Comparison of ENCODE assay signal across 29 cellular contexts in the genomic region with DNA sequence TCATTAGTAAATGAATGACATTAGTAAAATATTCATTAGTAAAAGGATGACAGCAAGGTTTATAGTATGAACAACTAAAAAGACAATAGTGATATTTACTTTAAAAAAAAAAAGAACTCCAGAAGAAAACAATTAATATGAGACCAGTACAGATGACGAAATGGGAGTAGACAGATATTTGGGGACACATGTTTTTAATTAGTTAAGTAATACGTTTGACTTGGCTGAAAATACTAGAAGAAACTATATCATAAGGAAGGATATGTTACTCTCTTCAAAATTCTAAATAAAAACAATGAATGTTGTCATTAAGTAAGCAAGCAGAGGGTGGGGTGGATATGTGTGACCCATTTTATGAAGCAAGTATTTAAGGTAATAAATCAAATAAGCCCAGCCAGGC.
"Had no signal": no experiment of that assay in that cellular context is flagged by ENCODE, and none has a peak within 500 bp of the region (broad histone marks: within the 10 kb centered on the region; RNA-seq: fewer than 3 reads in every experiment).

No MANE protein-coding gene starts in this region.

- H3K4me3 ChIP-seq: breast epithelium, esophagus muscularis mucosa, heart right ventricle, left ventricle myocardium inferior, lung, neural progenitor cell, psoas muscle, sigmoid colon, smooth muscle cell, upper lobe of left lung, vagina had no signal

- DNase-seq: activated B cell treated with CpG ODN at 0.5 μM for 24 hours; activated CD4-positive, alpha-beta T cell treated with anti-CD3 and anti-CD28 coated beads for 36 hours; activated CD8-positive, alpha-beta memory T cell treated with anti-CD3 and anti-CD28 coated beads, Interleukin-2, amount 10 ng/mL, durations not matched to agents 7 days and 5 days; activated CD8-positive, alpha-beta T cell treated with anti-CD3 and anti-CD28 coated beads, Interleukin-2, amount 10 ng/mL, durations not matched to agents 7 days and 5 days; activated naive CD4-positive, alpha-beta T cell; activated T-cell treated with anti-CD3 and anti-CD28 coated beads, Interleukin-2, amount 50 U/mL, for 48 hours; central memory CD4-positive, alpha-beta T cell; endodermal cell; foreskin melanocyte; heart right ventricle; left ventricle myocardium inferior; mesendoderm; natural killer cell; occipital lobe; psoas muscle; sigmoid colon; stimulated activated CD4-positive, alpha-beta T cell treated with anti-CD3 and anti-CD28 coated beads, Interleukin-1b, Interleukin-23, amount 100 ng/mL, for 48 hours; stimulated activated CD4-positive, alpha-beta T cell treated with anti-CD3 and anti-CD28 coated beads, Interleukin-4, amount 100 ng/mL, for 4 hours; stimulated activated CD8-positive, alpha-beta memory T cell treated with anti-CD3 and anti-CD28 coated beads, Interleukin-4, amount 100 ng/mL, for 48 hours; stimulated activated naive CD8-positive, alpha-beta T cell treated with anti-CD3 and anti-CD28 coated beads, Interleukin-15, amount 100 ng/mL, for 72 hours; substantia nigra; T-helper 2 cell; upper lobe of left lung had no signal
